Comparison of ENCODE assay signal across 10 cellular contexts in the genomic region with DNA sequence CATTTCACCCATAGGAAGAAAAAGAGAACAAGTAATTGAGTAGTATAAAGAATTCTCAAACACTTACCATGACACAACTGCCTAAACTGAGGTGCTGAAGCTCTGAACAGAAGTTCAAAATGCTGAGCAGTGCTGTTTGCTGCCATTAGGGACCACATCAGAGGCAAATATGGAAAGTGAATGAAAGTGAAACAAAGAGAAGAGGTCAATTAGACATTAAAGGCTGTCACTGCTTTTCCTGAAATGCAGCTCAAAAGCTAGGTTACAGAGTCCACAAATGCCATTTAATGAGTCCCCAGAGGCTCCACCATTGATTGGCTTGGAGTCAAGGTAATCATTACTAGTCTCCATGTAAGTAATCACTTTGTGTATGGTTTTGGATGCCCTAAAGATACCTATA. TPM values are rescaled to one million over a fixed set of nuclear protein-coding genes. Genes with fewer than 3 reads are reported as not detected.
DNase-seq lines count a peak whose midpoint lies in the region; ATAC-seq lines count a peak whose summit lies in the region.
"Had no signal": no experiment of that assay in that cellular context is flagged by ENCODE, and none has a peak within 500 bp of the region (broad histone marks: within the 10 kb centered on the region; RNA-seq: fewer than 3 reads in every experiment).

No MANE protein-coding gene starts in this region.

- H3K4me3 Mint-ChIP-seq in activated CD8-positive, alpha-beta T cell treated with anti-CD3 and anti-CD28 coated beads, Interleukin-2, amount 10 ng/mL, durations not matched to agents 7 days and 5 days: no peak overlapping the region

- peak; percentile 21 for DNase-seq in activated CD8-positive, alpha-beta T cell treated with anti-CD3 and anti-CD28 coated beads, Interleukin-2, amount 10 ng/mL, durations not matched to agents 7 days and 5 days
- no peak for DNase-seq in stimulated activated naive CD4-positive, alpha-beta T cell treated with Interleukin-2 at 50 U/mL for 16 hours (lab: John Stamatoyannopoulos, UW)
- DNase-seq in NCI-H524 (lab: John Stamatoyannopoulos, UW): no peak
- no peak for DNase-seq in NK-92 treated with Interleukin-12 subunit alpha and Interleukin-12 subunit beta, amount 100 ng/mL, for 24 hours (lab: John Stamatoyannopoulos, UW)
- DNase-seq in left ventricle myocardium superior: no peak

- ATAC-seq in GM18858 (IDR thresholded peaks at IDR 0.05; ENCODE audit: unreplicated experiment) (peak; percentile 76), GM21390 (IDR thresholded peaks at IDR 0.05; ENCODE audit: unreplicated experiment) (peak; percentile 91), HG03108 (IDR thresholded peaks at IDR 0.05; ENCODE audit: unreplicated experiment) (peak; percentile 73), left ventricle myocardium superior (no peak)
- ATAC-seq in activated CD8-positive, alpha-beta T cell treated with anti-CD3 and anti-CD28 coated beads, Interleukin-2, amount 10 ng/mL, durations not matched to agents 7 days and 5 days: peak; percentile 87
- ATAC-seq: left lobe of liver had no signal

- intact Hi-C loops in left ventricle myocardium superior (cut with micrococcal nuclease): no loop called here

- no peaks in the 10 kb centered on the region for H3K27me3 Mint-ChIP-seq in activated CD8-positive, alpha-beta T cell treated with anti-CD3 and anti-CD28 coated beads, Interleukin-2, amount 10 ng/mL, durations not matched to agents 7 days and 5 days (ENCODE audit: low read depth)

- peak overlapping the region; percentile 7 for H3K27ac Mint-ChIP-seq in activated CD8-positive, alpha-beta T cell treated with anti-CD3 and anti-CD28 coated beads, Interleukin-2, amount 10 ng/mL, durations not matched to agents 7 days and 5 days

- peaks cover 16% of the 10 kb centered on the region for H3K36me3 Mint-ChIP-seq in activated CD8-positive, alpha-beta T cell treated with anti-CD3 and anti-CD28 coated beads, Interleukin-2, amount 10 ng/mL, durations not matched to agents 7 days and 5 days (ENCODE audit: low read depth)

- no peaks in the 10 kb centered on the region for H3K9me3 Mint-ChIP-seq in activated CD8-positive, alpha-beta T cell treated with anti-CD3 and anti-CD28 coated beads, Interleukin-2, amount 10 ng/mL, durations not matched to agents 7 days and 5 days (ENCODE audit: insufficient read depth)

- H3K4me1 Mint-ChIP-seq in activated CD8-positive, alpha-beta T cell treated with anti-CD3 and anti-CD28 coated beads, Interleukin-2, amount 10 ng/mL, durations not matched to agents 7 days and 5 days (ENCODE audit: low read depth): peaks cover 10% of the 10 kb centered on the region

- CTCF ChIA-PET in activated CD8-positive, alpha-beta T cell treated with anti-CD3 and anti-CD28 coated beads, Interleukin-2, amount 10 ng/mL, durations not matched to agents 7 days and 5 days (lab: Charles Lee): interaction anchor here (1.3 to 1.4 kb wide), 2 partner anchors 10 to 20 kb away, joined by 4 read pairs; no protein-coding TSS in a partner anchor

- POLR2A ChIA-PET in activated CD8-positive, alpha-beta T cell treated with anti-CD3 and anti-CD28 coated beads, Interleukin-2, amount 10 ng/mL, durations not matched to agents 7 days and 5 days (lab: Charles Lee): interaction anchor here (0.9 kb wide), 1 partner anchor 688 kb away, joined by 3 read pairs; a partner anchor contains a TSS

RNA-seq across cellular contexts. Expression of a gene that starts 46.1 kb away (rescaled TPM):
- total RNA-seq in activated CD8-positive, alpha-beta T cell treated with anti-CD3 and anti-CD28 coated beads, Interleukin-2, amount 10 ng/mL, durations not matched to agents 7 days and 5 days: not detected
- total RNA-seq in left ventricle myocardium superior: not detected
- total RNA-seq: left lobe of liver, right atrium auricular region had no signal
